ENCODE assay signal across 7 cellular contexts in genomic region chr12:64665506-64665905, GRCh38. TPM values are rescaled to one million over a fixed set of nuclear protein-coding genes. Genes with fewer than 3 reads are reported as not detected.
A peak's percentile ranks its signal among the peaks of the same experiment; 100 is the strongest.
DNase-seq lines count a peak whose midpoint lies in the region; ATAC-seq and TF ChIP-seq lines count a peak whose summit lies in the region.

No MANE protein-coding gene starts in this region.

- DNase-seq in SK-MEL-5 (ENCODE audit: low read depth, low spot score) (peak; percentile 46), fibroblast of villous mesenchyme (ENCODE audit: low read depth) (peak; percentile 60), transverse colon (peak; percentile 56), NCI-H345 (lab: John Stamatoyannopoulos, UW) (no peak), NCI-H1930 (lab: John Stamatoyannopoulos, UW) (no peak)

- H3K9me3 ChIP-seq in transverse colon, result no peaks in the 10 kb centered on the region

- no peak for TF ChIP-seq CTCF in fibroblast of villous mesenchyme (IDR thresholded peaks at IDR 0.05; ENCODE audit: insufficient read depth, low read depth, low read length)
- TF ChIP-seq CTCF in transverse colon (IDR thresholded peaks at IDR 0.05), result no peak

- H3K27ac ChIP-seq in transverse colon, result peak overlapping the region; percentile 80 to 90 (median 87)

- TF ChIP-seq POLR2A in transverse colon (IDR thresholded peaks at IDR 0.05), result peak; percentile 35

- 16 to 34% methylated on average over 4 of the region's 4 CpGs for whole genome bisulfite sequencing in transverse colon (ENCODE audit: low coverage in 1 of 2), 2 donors

- TF ChIP-seq EP300 in transverse colon (IDR thresholded peaks at IDR 0.05; ENCODE audit: low read depth), result no peak

- no peaks in the 10 kb centered on the region for H3K36me3 ChIP-seq in transverse colon

- H3K27me3 ChIP-seq in transverse colon, result no peaks in the 10 kb centered on the region

- H3K4me3 ChIP-seq in fibroblast of villous mesenchyme (ENCODE audit: low read depth, low read length) (peak overlapping the region; percentile 14), transverse colon (no peak overlapping the region)

- intact Hi-C loops in transverse colon (cut with DNase I; ENCODE audit: low total_unique reads), result no loop called here

- in situ Hi-C loops in SK-MEL-5 (cut with HindIII; ENCODE audit: low pct_unique_long_range_greater_than_20kb, low sequenced_read_pairs) (no loop called here), transverse colon (cut with MboI; ENCODE audit: low pct_ligation_motif_present in 1 of 4, low pct_unique_long_range_greater_than_20kb in 1 of 4, low sequenced_read_pairs in 3 of 4) (no loop called here)

- peaks cover 43 to 76% (median 48%) of the 10 kb centered on the region in 4 donors for H3K4me1 ChIP-seq in transverse colon

- peak; percentile 37 for ATAC-seq in GM18870 (IDR thresholded peaks at IDR 0.05; ENCODE audit: unreplicated experiment)
- peak; percentile 33 for ATAC-seq in HG02571 (IDR thresholded peaks at IDR 0.05; ENCODE audit: unreplicated experiment)

RNA-seq across cellular contexts. Expression of gene RASSF3, which starts 55.2 kb away (rescaled TPM):
- total RNA-seq in SK-MEL-5 (2014; rRNA removed; shearing (Covaris generic)), result 111 and 117 TPM in 2 replicates
- polyA plus RNA-seq in SK-MEL-5 (2015; cell fraction: cytosol; rRNA removed), result 104 and 124 TPM in 2 replicates
- polyA plus RNA-seq in SK-MEL-5 (2015; cell fraction: nucleus; rRNA removed), result 43.5 and 48.6 TPM in 2 replicates
- total RNA-seq in fibroblast of villous mesenchyme (20.3 and 31.1 TPM in 2 replicates), transverse colon (10 to 100 TPM; 41.6 to 83.2 (median 62.5) TPM)

Comparison
In these comparisons a context has a peak if more than half of its experiments do, and no peak if none do; other contexts are left out.
1. DNase-seq: peak in SK-MEL-5 (single experiment), fibroblast of villous mesenchyme (single experiment) and transverse colon (single experiment); none in NCI-H345 (single experiment) and NCI-H1930 (0 of 2).